ENCODE assay signal across 8 cellular contexts in genomic region chr4:1291091-1291490, GRCh38. TPM values are rescaled to one million over a fixed set of nuclear protein-coding genes. Genes with fewer than 3 reads are reported as not detected.
A peak's percentile ranks its signal among the peaks of the same experiment; 100 is the strongest.
DNase-seq lines count a peak whose midpoint lies in the region; ATAC-seq and TF ChIP-seq lines count a peak whose summit lies in the region.

No MANE protein-coding gene starts in this region.

- H3K36me3 Mint-ChIP-seq in T-helper 2 cell treated with Interferon-gamma antibody and Interleukin-4, amounts not matched to agents 5 μg/mL and 100 μg/mL, for 36 hours (ENCODE audit: low read depth): peaks cover 12% of the 10 kb centered on the region
- H3K36me3 Mint-ChIP-seq in activated CD8-positive, alpha-beta T cell treated with anti-CD3 and anti-CD28 coated beads for 36 hours (ENCODE audit: low read depth): peaks cover 6% of the 10 kb centered on the region

- no peak for DNase-seq in T-helper 2 cell treated with Interferon-gamma antibody and Interleukin-4, amounts not matched to agents 5 μg/mL and 100 μg/mL, for 36 hours (ENCODE audit: low spot score)
- DNase-seq in T-helper 2 cell (no peak), NCI-H1436 (lab: John Stamatoyannopoulos, UW) (no peak)
- DNase-seq in activated CD8-positive, alpha-beta T cell treated with anti-CD3 and anti-CD28 coated beads for 36 hours: no peak

- CTCF ChIA-PET in activated CD8-positive, alpha-beta T cell treated with anti-CD3 and anti-CD28 coated beads for 36 hours (lab: Charles Lee): interaction anchor here (1.2 to 9.6 kb wide), 5 partner anchors 10 to 123 kb away, joined by 3 to 57 read pairs (median 5); partner anchors contain the start of gene UVSSA

- no peak overlapping the region for H3K27ac ChIP-seq in iPS-18a (ENCODE audit: low read length)
- H3K27ac ChIP-seq in stomach smooth muscle (ENCODE audit: low read length): no peak overlapping the region

- H3K9me3 ChIP-seq in iPS-18a (ENCODE audit: control insufficient read depth, low read depth, low read length) (no peaks in the 10 kb centered on the region), stomach smooth muscle (ENCODE audit: control insufficient read depth in 2 of 2, low read length in 2 of 2) (no peaks in the 10 kb centered on the region)

- H3K27me3 ChIP-seq in iPS-18a (ENCODE audit: control insufficient read depth, insufficient read depth, low read length) (no peaks in the 10 kb centered on the region), stomach smooth muscle (ENCODE audit: control insufficient read depth in 1 of 2, insufficient read depth in 2 of 2, low read length in 2 of 2) (no peaks in the 10 kb centered on the region)

- no peaks in the 10 kb centered on the region for H3K36me3 ChIP-seq in iPS-18a (ENCODE audit: control insufficient read depth, low read depth, low read length)
- H3K36me3 ChIP-seq in stomach smooth muscle (ENCODE audit: control insufficient read depth in 2 of 2, insufficient read depth in 2 of 2, low read length in 2 of 2): no peaks in the 10 kb centered on the region

- peak overlapping the region; percentile 93 for H3K4me3 Mint-ChIP-seq in T-helper 2 cell treated with Interferon-gamma antibody and Interleukin-4, amounts not matched to agents 5 μg/mL and 100 μg/mL, for 36 hours
- peak overlapping the region; percentile 91 for H3K4me3 Mint-ChIP-seq in activated CD8-positive, alpha-beta T cell treated with anti-CD3 and anti-CD28 coated beads for 36 hours

- H3K4me1 Mint-ChIP-seq in T-helper 2 cell treated with Interferon-gamma antibody and Interleukin-4, amounts not matched to agents 5 μg/mL and 100 μg/mL, for 36 hours (ENCODE audit: low read depth): peaks cover 22% of the 10 kb centered on the region
- peaks cover 37% of the 10 kb centered on the region for H3K4me1 Mint-ChIP-seq in activated CD8-positive, alpha-beta T cell treated with anti-CD3 and anti-CD28 coated beads for 36 hours (ENCODE audit: low read depth)

- H3K9ac ChIP-seq in iPS-18a (ENCODE audit: low read length) (peak overlapping the region; percentile 84), stomach smooth muscle (ENCODE audit: low read length in 2 of 2) (peak overlapping the region; percentile 87 to 91)

- H3K4me1 ChIP-seq in iPS-18a (ENCODE audit: control insufficient read depth, low read depth, low read length): peaks cover 3% of the 10 kb centered on the region
- peaks cover 43% of the 10 kb centered on the region for H3K4me1 ChIP-seq in stomach smooth muscle (ENCODE audit: control insufficient read depth, insufficient read depth, low read length)

- intact Hi-C loops in activated CD8-positive, alpha-beta T cell treated with anti-CD3 and anti-CD28 coated beads for 36 hours (cut with micrococcal nuclease): no loop called here

- H3K4me3 ChIP-seq in iPS-18a (ENCODE audit: low read length) (peak overlapping the region; percentile 76), stomach smooth muscle (ENCODE audit: low read length in 2 of 2) (peak overlapping the region; percentile 87 to 97)

- POLR2A ChIA-PET in activated CD8-positive, alpha-beta T cell treated with anti-CD3 and anti-CD28 coated beads for 36 hours (lab: Charles Lee): interaction anchor here (1.2 to 3.8 kb wide), 4 partner anchors 10 to 56 kb away, joined by 4 to 23 read pairs (median 18); partner anchors contain the start of genes CTBP1 and UVSSA

- ATAC-seq in activated CD8-positive, alpha-beta T cell treated with anti-CD3 and anti-CD28 coated beads for 36 hours: no peak
- ATAC-seq in GM19035 (IDR thresholded peaks at IDR 0.05; ENCODE audit: unreplicated experiment) (no peak), GM19467 (IDR thresholded peaks at IDR 0.05; ENCODE audit: unreplicated experiment) (no peak)

- peaks cover 4% of the 10 kb centered on the region for H3K9me3 Mint-ChIP-seq in T-helper 2 cell treated with Interferon-gamma antibody and Interleukin-4, amounts not matched to agents 5 μg/mL and 100 μg/mL, for 36 hours
- peaks cover 4% of the 10 kb centered on the region for H3K9me3 Mint-ChIP-seq in activated CD8-positive, alpha-beta T cell treated with anti-CD3 and anti-CD28 coated beads for 36 hours

- H3K27ac Mint-ChIP-seq in T-helper 2 cell treated with Interferon-gamma antibody and Interleukin-4, amounts not matched to agents 5 μg/mL and 100 μg/mL, for 36 hours: peak overlapping the region; percentile 91
- peak overlapping the region; percentile 82 for H3K27ac Mint-ChIP-seq in activated CD8-positive, alpha-beta T cell treated with anti-CD3 and anti-CD28 coated beads for 36 hours

- no peak for TF ChIP-seq CTCF in activated CD8-positive, alpha-beta T cell treated with anti-CD3 and anti-CD28 coated beads for 36 hours (IDR thresholded peaks at IDR 0.05)

- no peaks in the 10 kb centered on the region for H3K27me3 Mint-ChIP-seq in T-helper 2 cell treated with Interferon-gamma antibody and Interleukin-4, amounts not matched to agents 5 μg/mL and 100 μg/mL, for 36 hours (ENCODE audit: low read depth)
- H3K27me3 Mint-ChIP-seq in activated CD8-positive, alpha-beta T cell treated with anti-CD3 and anti-CD28 coated beads for 36 hours: no peaks in the 10 kb centered on the region

RNA-seq across cellular contexts. Expression of gene MAEA, which starts 1.4 kb away (rescaled TPM):
- total RNA-seq in activated CD8-positive, alpha-beta T cell treated with anti-CD3 and anti-CD28 coated beads for 36 hours: 10 to 100 TPM; 32.3 to 37.0 TPM

RNA-seq across cellular contexts. Expression of gene CTBP1, which starts 42.2 kb away (rescaled TPM):
- 100 to 1,000 TPM; 136 TPM for total RNA-seq in activated CD8-positive, alpha-beta T cell treated with anti-CD3 and anti-CD28 coated beads for 36 hours

RNA-seq across cellular contexts. Expression of gene UVSSA, which starts 55.9 kb away (rescaled TPM):
- total RNA-seq in activated CD8-positive, alpha-beta T cell treated with anti-CD3 and anti-CD28 coated beads for 36 hours: 10 to 100 TPM; 18.6 to 20.2 TPM
